22 cellular contexts compared by ENCODE assay signal in genomic region chr1:39779137-39779536, GRCh38. TPM values are rescaled to one million over a fixed set of nuclear protein-coding genes. Genes with fewer than 3 reads are reported as not detected.
"Had no signal": no experiment of that assay in that cellular context is flagged by ENCODE, and none has a peak within 500 bp of the region (broad histone marks: within the 10 kb centered on the region; RNA-seq: fewer than 3 reads in every experiment).

No MANE protein-coding gene starts in this region.

- H3K4me1 ChIP-seq: esophagus muscularis mucosa, transverse colon, vagina had no signal

- ATAC-seq: activated CD8-positive, alpha-beta T cell treated with anti-CD3 and anti-CD28 coated beads for 36 hours; body of pancreas; left lobe of liver; mucosa of descending colon; naive thymus-derived CD4-positive, alpha-beta T cell had no signal

- H3K4me3 ChIP-seq: body of pancreas, coronary artery, esophagus muscularis mucosa, hepatocyte, mucosa of descending colon, transverse colon, vagina had no signal

- H3K27ac ChIP-seq: body of pancreas, coronary artery, esophagus muscularis mucosa, hepatocyte, transverse colon, vagina, VCaP had no signal

- H3K4me2 ChIP-seq: hepatocyte had no signal

- H3K79me2 ChIP-seq: hepatocyte had no signal

- H3K9me3 ChIP-seq: body of pancreas, esophagus muscularis mucosa, mucosa of descending colon, transverse colon, vagina had no signal

- H2AFZ ChIP-seq: hepatocyte had no signal

- DNase-seq: activated CD8-positive, alpha-beta memory T cell treated with anti-CD3 and anti-CD28 coated beads, Interleukin-2, amount 50 U/mL, for 4 hours; activated CD8-positive, alpha-beta T cell treated with anti-CD3 and anti-CD28 coated beads for 36 hours; activated gamma-delta T cell treated with Interleukin-2 at 50 U/mL for 16 hours; activated T-cell treated with anti-CD3 and anti-CD28 coated beads, Interleukin-2, amount 50 U/mL, for 48 hours; amniotic stem cell; body of pancreas; islet precursor cell; mucosa of descending colon; naive thymus-derived CD4-positive, alpha-beta T cell; retina; stimulated activated CD4-positive, alpha-beta T cell treated with anti-CD3 and anti-CD28 coated beads, Interleukin-2, amount 100 ng/mL, for 48 hours; stimulated activated naive B cell treated with anti-CD40 and anti-IgM and Interleukin-4, amounts not matched to agents 10 μg/mL and 1 μg/mL and 100 μg/mL, for 72 hours; substantia nigra; T-helper 9 cell; transverse colon had no signal

- H3K27me3 ChIP-seq: body of pancreas, transverse colon, vagina had no signal

- H3K36me3 ChIP-seq: esophagus muscularis mucosa, transverse colon, vagina had no signal

RNA-seq across cellular contexts. Expression of gene OXCT2, which starts 8.0 kb away (rescaled TPM):
- total RNA-seq: left lobe of liver, skeletal muscle tissue, vagina had no signal
